ENCODE assay signal across 15 cellular contexts in genomic region chr9:119639287-119639955, GRCh38.
DNase-seq lines count a peak whose midpoint lies in the region; ATAC-seq and TF ChIP-seq lines count a peak whose summit lies in the region.
"Had no signal": no experiment of that assay in that cellular context is flagged by ENCODE, and none has a peak within 500 bp of the region (broad histone marks: within the 10 kb centered on the region; RNA-seq: fewer than 3 reads in every experiment).

No MANE protein-coding gene starts in this region.

- in situ Hi-C loops in T47D (cut with HindIII; ENCODE audit: low pct_unique_long_range_greater_than_20kb, low sequenced_read_pairs), result no loop called here
- in situ Hi-C loops in mammary epithelial cell (cut with MboI; ENCODE audit: low sequenced_read_pairs in 2 of 2), result no loop called here

- intact Hi-C loops in mammary epithelial cell (cut with micrococcal nuclease), result no loop called here

- H3K9ac ChIP-seq in mammary epithelial cell (ENCODE audit: insufficient read depth, low read length) (no peak overlapping the region), SK-N-MC (ENCODE audit: insufficient read length) (no peak overlapping the region)

- no peak for TF ChIP-seq CTCF in mammary epithelial cell (conservative IDR thresholded peaks at IDR 0.05 in 1 of 2, IDR thresholded peaks at IDR 0.05 in 1 of 2; ENCODE audit: extremely low read depth in 1 of 2, insufficient read depth in 1 of 2, low read depth in 1 of 2, low read length in 2 of 2)

- BruUV-seq in mammary epithelial cell (replicated peaks; lab: Mats Ljungman, UMichigan), result no TSS peak

- DNase-seq in T47D (ENCODE audit: low read depth in 1 of 2, low spot score in 1 of 2) (peak; percentile 62 to 64), mammary epithelial cell (no peak), SK-N-MC (ENCODE audit: low read depth, low spot score) (peak; percentile 14), iPS DF 4.7 (ENCODE audit: extremely low read depth, low spot score) (peak; percentile 7), MG63 (no peak)
- DNase-seq: activated T-cell treated with anti-CD3 and anti-CD28 coated beads, Interleukin-2, amount 50 U/mL, for 1 hour; effector memory CD4-positive, alpha-beta T cell; heart right ventricle; Right ventricle myocardium superior; stimulated activated CD4-positive, alpha-beta T cell treated with anti-CD3 and anti-CD28 coated beads, Interleukin-15, amount 100 ng/mL, for 24 hours; uterus had no signal

- H3K27ac ChIP-seq in mammary epithelial cell (ENCODE audit: insufficient read depth, low read depth, low read length), result no peak overlapping the region
- no peak overlapping the region for H3K27ac ChIP-seq in SK-N-MC
- H3K27ac ChIP-seq: heart right ventricle, uterus had no signal

- 50% methylated on average over 12 of the region's 12 CpGs for WGBS in mammary epithelial cell (ENCODE audit: low coverage, missing lambda C conversion rate)

- H3K36me3 ChIP-seq in mammary epithelial cell (ENCODE audit: insufficient read depth, low read length), result no peaks in the 10 kb centered on the region
- no peaks in the 10 kb centered on the region for H3K36me3 ChIP-seq in SK-N-MC (ENCODE audit: insufficient read depth, low read length)
- H3K36me3 ChIP-seq in MG63, result no peaks in the 10 kb centered on the region
- H3K36me3 ChIP-seq: heart right ventricle, uterus had no signal

- H2AFZ ChIP-seq in mammary epithelial cell (ENCODE audit: low read depth, low read length), result no peak overlapping the region

- dilution Hi-C loops in mammary epithelial cell (cut with HindIII; ENCODE audit: low sequenced_read_pairs), result no loop called here

- no peak overlapping the region for H3K4me2 ChIP-seq in mammary epithelial cell (ENCODE audit: insufficient read depth, low read depth, low read length)

- H3K79me2 ChIP-seq in mammary epithelial cell (ENCODE audit: insufficient read depth, low read length), result no peaks in the 10 kb centered on the region

- ATAC-seq in GM21576 (IDR thresholded peaks at IDR 0.05; ENCODE audit: unreplicated experiment), result no peak
- ATAC-seq in GM19351 (IDR thresholded peaks at IDR 0.05; ENCODE audit: unreplicated experiment), result no peak
- ATAC-seq in HG02588 (IDR thresholded peaks at IDR 0.05; ENCODE audit: unreplicated experiment), result no peak
- ATAC-seq: activated CD4-positive, CD25-positive, alpha-beta regulatory T cell treated with anti-CD3 and anti-CD28 coated beads, Interleukin-2, amount 50 U/mL, for 24 hours; heart right ventricle had no signal

- H3K9me3 ChIP-seq in mammary epithelial cell (replicated peaks; ENCODE audit: insufficient read depth, low read length) (no peaks in the 10 kb centered on the region), SK-N-MC (ENCODE audit: low read depth, low read length) (no peaks in the 10 kb centered on the region), MG63 (no peaks in the 10 kb centered on the region)
- H3K9me3 ChIP-seq: uterus had no signal

- H3K27me3 ChIP-seq in mammary epithelial cell (ENCODE audit: insufficient read depth, low read length), result no peaks in the 10 kb centered on the region
- no peaks in the 10 kb centered on the region for H3K27me3 ChIP-seq in MG63
- H3K27me3 ChIP-seq: uterus had no signal

- CTCF ChIA-PET in mammary epithelial cell (lab: Charles Lee; ENCODE audit: low non-redundant PET), result no interaction called here

- H4K20me1 ChIP-seq in mammary epithelial cell (ENCODE audit: insufficient read depth, low read length), result no peaks in the 10 kb centered on the region

- no peaks in the 10 kb centered on the region for H3K4me1 ChIP-seq in mammary epithelial cell (ENCODE audit: insufficient read depth, low read length)
- H3K4me1 ChIP-seq: heart right ventricle, uterus had no signal

- no peak overlapping the region for H3K4me3 ChIP-seq in mammary epithelial cell (replicated peaks in 1 of 3; ENCODE audit: insufficient read depth in 1 of 3, low read depth in 2 of 3, low read length in 3 of 3)
- no peak overlapping the region for H3K4me3 ChIP-seq in SK-N-MC
- H3K4me3 ChIP-seq in MG63, result no peak overlapping the region
- H3K4me3 ChIP-seq: heart right ventricle, uterus had no signal

Comparison
In these comparisons a context has a peak if more than half of its experiments do, and no peak if none do; other contexts are left out.
1. DNase-seq: peak in T47D (2 of 2), SK-N-MC (single experiment) and iPS DF 4.7 (single experiment); none in mammary epithelial cell (single experiment) and MG63 (single experiment).